Comparison of ENCODE assay signal across 8 cellular contexts in genomic region chr5:119063579-119064379, GRCh38. TPM values are rescaled to one million over a fixed set of nuclear protein-coding genes. Genes with fewer than 3 reads are reported as not detected.
DNase-seq lines count a peak whose midpoint lies in the region; ATAC-seq and TF ChIP-seq lines count a peak whose summit lies in the region.

No MANE protein-coding gene starts in this region.

- H3K4me3 ChIP-seq in HCT116 (replicated peaks in 1 of 2; ENCODE audit: low read depth in 1 of 2, low read length in 2 of 2): no peak overlapping the region
- no peak overlapping the region for H3K4me3 ChIP-seq in fibroblast of pulmonary artery (replicated peaks; ENCODE audit: low read depth, low read length)
- H3K4me3 ChIP-seq in Karpas-422 (ENCODE audit: low read length): no peak overlapping the region

- H3K4me3 Mint-ChIP-seq in HFFc6: no peak overlapping the region

- H3K27me3 Mint-ChIP-seq in HFFc6 (ENCODE audit: insufficient read depth): peaks cover 3% of the 10 kb centered on the region

- ATAC-seq in GM18517 (IDR thresholded peaks at IDR 0.05; ENCODE audit: unreplicated experiment): peak; percentile 88
- ATAC-seq in HCT116: no peak

- no peak overlapping the region for H3K27ac ChIP-seq in HCT116 (ENCODE audit: low read depth, low read length)
- no peak overlapping the region for H3K27ac ChIP-seq in Karpas-422 (ENCODE audit: low read length)

- in situ Hi-C loops in G401 (cut with HindIII; ENCODE audit: low sequenced_read_pairs): no loop called here

- H3K27me3 ChIP-seq in HCT116 (ENCODE audit: insufficient read depth, low read length) (no peaks in the 10 kb centered on the region), Karpas-422 (ENCODE audit: low read length) (no peaks in the 10 kb centered on the region)

- H3K4me2 ChIP-seq in HCT116 (ENCODE audit: low read length): peak overlapping the region; percentile 5; the same call in 1 of the 2 replicates
- no peak overlapping the region for H3K4me2 ChIP-seq in Karpas-422 (ENCODE audit: low read depth, low read length, poor library complexity, severe bottlenecking)

- H3K79me2 ChIP-seq in HCT116 (ENCODE audit: insufficient read depth, low read length) (no peaks in the 10 kb centered on the region), Karpas-422 (ENCODE audit: low read length) (no peaks in the 10 kb centered on the region)

- TF ChIP-seq CTCF in HCT116 (IDR thresholded peaks at IDR 0.05 in 2 of 3, conservative IDR thresholded peaks at IDR 0.05 in 1 of 3; ENCODE audit: borderline replicate concordance in 1 of 3, insufficient read depth in 1 of 3, low read depth in 2 of 3, low read length in 2 of 3) (no peak), fibroblast of pulmonary artery (IDR thresholded peaks at IDR 0.05; ENCODE audit: low read length, missing control alignments) (no peak), HFFc6 (IDR thresholded peaks at IDR 0.05) (no peak)

- intact Hi-C loops in HCT116 (cut with micrococcal nuclease): no loop called here

- H3K9me3 ChIP-seq in HCT116 (ENCODE audit: control insufficient read depth in 1 of 2, insufficient read depth in 1 of 2, low read depth in 1 of 2, low read length in 2 of 2): no peaks in the 10 kb centered on the region
- H3K9me3 ChIP-seq in Karpas-422 (ENCODE audit: low read length): no peaks in the 10 kb centered on the region

- H2AFZ ChIP-seq in HCT116 (ENCODE audit: low read depth, low read length, poor library complexity, severe bottlenecking) (no peak overlapping the region), Karpas-422 (ENCODE audit: low read length) (no peak overlapping the region)

- RAD21 ChIA-PET in HCT116 (lab: Charles Lee; ENCODE audit: low non-redundant PET in 1 of 2, low total read pairs in 2 of 2, uncharacterized antibody in 2 of 2, unreplicated experiment in 2 of 2): no interaction called here

- CTCF ChIA-PET in HCT116 (lab: Charles Lee): no interaction called here

- H3K4me1 ChIP-seq in HCT116 (ENCODE audit: control insufficient read depth in 1 of 2, insufficient read depth in 2 of 2, low read length in 2 of 2): peaks cover 10 to 17% of the 10 kb centered on the region in 2 experiments; a peak in 3 of 4 replicates
- H3K4me1 ChIP-seq in Karpas-422 (ENCODE audit: low read length): peaks cover 8% of the 10 kb centered on the region

- H3K9ac ChIP-seq in HCT116 (ENCODE audit: low read length): no peak overlapping the region
- no peak overlapping the region for H3K9ac ChIP-seq in Karpas-422 (ENCODE audit: low read length)

- no peaks in the 10 kb centered on the region for H3K36me3 ChIP-seq in HCT116 (ENCODE audit: control insufficient read depth in 1 of 2, insufficient read depth in 2 of 2, low read length in 2 of 2)
- no peaks in the 10 kb centered on the region for H3K36me3 ChIP-seq in Karpas-422 (ENCODE audit: insufficient read depth, low read length)

- no peaks in the 10 kb centered on the region for H3K9me3 Mint-ChIP-seq in HFFc6

- no peak overlapping the region for H3K27ac Mint-ChIP-seq in HFFc6

- no TSS peak for BruUV-seq in HCT116 (replicated peaks; lab: Mats Ljungman, UMichigan)

- TF ChIP-seq RAD21 in HCT116 (IDR thresholded peaks at IDR 0.05; ENCODE audit: low read depth): no peak

- H3K4me1 Mint-ChIP-seq in HFFc6 (ENCODE audit: low read depth): peaks cover 12% of the 10 kb centered on the region

- no peaks in the 10 kb centered on the region for H4K20me1 ChIP-seq in HCT116 (ENCODE audit: insufficient read depth)
- no peaks in the 10 kb centered on the region for H4K20me1 ChIP-seq in Karpas-422 (ENCODE audit: insufficient read depth, low read depth, low read length)

- POLR2A ChIA-PET in HCT116 (lab: Charles Lee): no interaction called here

- H3K9me2 ChIP-seq in HCT116 (ENCODE audit: insufficient read depth): no peaks in the 10 kb centered on the region
- H3K9me2 ChIP-seq in Karpas-422 (replicated peaks; ENCODE audit: insufficient read depth, low read length): no peaks in the 10 kb centered on the region

- DNase-seq in HCT116 (ENCODE audit: low read depth, low spot score) (no peak), NCI-H82 (lab: John Stamatoyannopoulos, UW) (peak; percentile 50), fibroblast of pulmonary artery (ENCODE audit: low read depth) (peak; percentile 82), G401 (ENCODE audit: low spot score) (no peak), HFFc6 (no peak), Karpas-422 (no peak), NCI-H1694 (lab: John Stamatoyannopoulos, UW) (no peak)

- no peak for TF ChIP-seq POLR2A in HCT116 (IDR thresholded peaks at IDR 0.05; ENCODE audit: borderline replicate concordance, extremely low read depth, insufficient read depth, insufficient read length)

- no peaks in the 10 kb centered on the region for H3K36me3 Mint-ChIP-seq in HFFc6 (ENCODE audit: low read depth)

TF ChIP-seq in HCT116, 20 proteins besides CTCF, POLR2A, EP300 and RAD21 (continues in another document):
- TF ChIP-seq FOSL1 (IDR thresholded peaks at IDR 0.05; ENCODE audit: low read depth): no peak
- no peak for TF ChIP-seq REST (IDR thresholded peaks at IDR 0.05; ENCODE audit: low read depth)
- TF ChIP-seq ZFX (IDR thresholded peaks at IDR 0.05): no peak
- no peak for TF ChIP-seq SP1 (IDR thresholded peaks at IDR 0.05; ENCODE audit: low read depth)
- no peak for TF ChIP-seq EGR1 (IDR thresholded peaks at IDR 0.05; ENCODE audit: low read depth)
- no peak for TF ChIP-seq JUND (IDR thresholded peaks at IDR 0.05)
- TF ChIP-seq CBX3 (IDR thresholded peaks at IDR 0.05; ENCODE audit: low read depth): no peak
- TF ChIP-seq TCF7L2 (IDR thresholded peaks at IDR 0.05; ENCODE audit: borderline replicate concordance, extremely low read depth, insufficient read depth, insufficient read length): no peak
- TF ChIP-seq POLR2AphosphoS5 (IDR thresholded peaks at IDR 0.05; ENCODE audit: low read depth, low read length): no peak
- TF ChIP-seq SRF (IDR thresholded peaks at IDR 0.05; ENCODE audit: low read depth): no peak
- TF ChIP-seq YY1 (IDR thresholded peaks at IDR 0.05; ENCODE audit: extremely low read depth, insufficient replicate concordance, low read depth, low read length): no peak
- no peak for TF ChIP-seq EZH2phosphoT487 (IDR thresholded peaks at IDR 0.05; ENCODE audit: borderline replicate concordance)
- no peak for TF ChIP-seq MAX (IDR thresholded peaks at IDR 0.05)
- TF ChIP-seq EZH2 (IDR thresholded peaks at IDR 0.05): no peak
- no peak for TF ChIP-seq ELF1 (IDR thresholded peaks at IDR 0.05; ENCODE audit: borderline replicate concordance, low read depth)
- no peak for TF ChIP-seq ZNF274 (IDR thresholded peaks at IDR 0.05; ENCODE audit: low read depth, low read length)
- TF ChIP-seq CEBPB (IDR thresholded peaks at IDR 0.05; ENCODE audit: low read depth): no peak
- TF ChIP-seq, protein P1, sequence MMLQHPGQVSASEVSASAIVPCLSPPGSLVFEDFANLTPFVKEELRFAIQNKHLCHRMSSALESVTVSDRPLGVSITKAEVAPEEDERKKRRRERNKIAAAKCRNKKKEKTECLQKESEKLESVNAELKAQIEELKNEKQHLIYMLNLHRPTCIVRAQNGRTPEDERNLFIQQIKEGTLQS (IDR thresholded peaks at IDR 0.05): no peak

RNA-seq across cellular contexts. Expression of gene DMXL1, which starts 7.1 kb away (rescaled TPM):
- total RNA-seq in HCT116 (2021; ENCODE audit: unreplicated experiment): 21.1 TPM
- polyA plus RNA-seq in HCT116 (2012): 5.5 and 8.2 TPM in 2 replicates
- 23.5 and 32.2 TPM in 2 replicates for total RNA-seq in G401 (2014; rRNA removed; shearing (Covaris generic))
- total RNA-seq in HFFc6 (2021; fragmentation: NEBNext Ultra II Directional; extraction: Animal tissue kit (Norgen Biotek cat#: 25700)): 10 to 100 TPM; 19.8 to 23.1 (median 21.5) TPM
- 37.6 and 107 TPM in 2 replicates for total RNA-seq in Karpas-422 (2014; rRNA removed; shearing (Covaris generic); ENCODE audit: low replicate concordance)

Comparison
In these comparisons a context has a peak if more than half of its experiments do, and no peak if none do; other contexts are left out.
1. DNase-seq: peak in NCI-H82 (single experiment) and fibroblast of pulmonary artery (single experiment); none in HCT116 (single experiment), G401 (single experiment), HFFc6 (single experiment), Karpas-422 (single experiment) and NCI-H1694 (single experiment).